Comparison of ENCODE assay signal across 2 cellular contexts in the genomic region with DNA sequence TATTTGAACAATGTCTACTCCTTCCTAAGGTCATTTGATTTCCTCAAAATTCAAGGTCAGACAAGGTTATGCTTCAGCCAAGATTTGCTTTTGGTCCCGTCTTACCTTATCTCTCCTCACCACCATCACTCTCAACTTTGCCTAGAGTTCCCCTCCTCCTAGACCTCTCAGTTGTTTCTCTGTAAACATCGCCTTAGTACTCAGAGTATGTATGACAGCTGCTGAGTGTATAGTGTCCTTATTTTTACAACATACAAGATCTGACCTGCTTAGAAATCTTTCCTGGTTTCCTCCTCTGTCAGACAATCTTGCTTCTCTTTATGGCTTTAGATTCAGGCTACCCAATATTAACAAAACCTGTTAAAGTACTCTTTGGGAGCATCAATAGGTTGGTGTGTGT.
TF ChIP-seq lines count a peak whose summit lies in the region.

No MANE protein-coding gene starts in this region.

TF ChIP-seq in SK-N-SH, 30 proteins besides CTCF, POLR2A, EP300 and RAD21:
- TF ChIP-seq, protein P1, sequence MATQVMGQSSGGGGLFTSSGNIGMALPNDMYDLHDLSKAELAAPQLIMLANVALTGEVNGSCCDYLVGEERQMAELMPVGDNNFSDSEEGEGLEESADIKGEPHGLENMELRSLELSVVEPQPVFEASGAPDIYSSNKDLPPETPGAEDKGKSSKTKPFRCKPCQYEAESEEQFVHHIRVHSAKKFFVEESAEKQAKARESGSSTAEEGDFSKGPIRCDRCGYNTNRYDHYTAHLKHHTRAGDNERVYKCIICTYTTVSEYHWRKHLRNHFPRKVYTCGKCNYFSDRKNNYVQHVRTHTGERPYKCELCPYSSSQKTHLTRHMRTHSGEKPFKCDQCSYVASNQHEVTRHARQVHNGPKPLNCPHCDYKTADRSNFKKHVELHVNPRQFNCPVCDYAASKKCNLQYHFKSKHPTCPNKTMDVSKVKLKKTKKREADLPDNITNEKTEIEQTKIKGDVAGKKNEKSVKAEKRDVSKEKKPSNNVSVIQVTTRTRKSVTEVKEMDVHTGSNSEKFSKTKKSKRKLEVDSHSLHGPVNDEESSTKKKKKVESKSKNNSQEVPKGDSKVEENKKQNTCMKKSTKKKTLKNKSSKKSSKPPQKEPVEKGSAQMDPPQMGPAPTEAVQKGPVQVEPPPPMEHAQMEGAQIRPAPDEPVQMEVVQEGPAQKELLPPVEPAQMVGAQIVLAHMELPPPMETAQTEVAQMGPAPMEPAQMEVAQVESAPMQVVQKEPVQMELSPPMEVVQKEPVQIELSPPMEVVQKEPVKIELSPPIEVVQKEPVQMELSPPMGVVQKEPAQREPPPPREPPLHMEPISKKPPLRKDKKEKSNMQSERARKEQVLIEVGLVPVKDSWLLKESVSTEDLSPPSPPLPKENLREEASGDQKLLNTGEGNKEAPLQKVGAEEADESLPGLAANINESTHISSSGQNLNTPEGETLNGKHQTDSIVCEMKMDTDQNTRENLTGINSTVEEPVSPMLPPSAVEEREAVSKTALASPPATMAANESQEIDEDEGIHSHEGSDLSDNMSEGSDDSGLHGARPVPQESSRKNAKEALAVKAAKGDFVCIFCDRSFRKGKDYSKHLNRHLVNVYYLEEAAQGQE (IDR thresholded peaks at IDR 0.05; ENCODE audit: low read depth, low read length) = no peak
- TF ChIP-seq SIN3A (IDR thresholded peaks at IDR 0.05; ENCODE audit: borderline replicate concordance, low read depth, low read length) (no peak), TEAD4 (IDR thresholded peaks at IDR 0.05; ENCODE audit: borderline replicate concordance, insufficient read depth) (no peak), NFIC (IDR thresholded peaks at IDR 0.05; ENCODE audit: borderline replicate concordance) (no peak), JUND (IDR thresholded peaks at IDR 0.05) (no peak), RFX5 (IDR thresholded peaks at IDR 0.05; ENCODE audit: low read length) (no peak), FOXM1 (IDR thresholded peaks at IDR 0.05; ENCODE audit: low read depth) (no peak), TCF12 (IDR thresholded peaks at IDR 0.05) (no peak), POLR2AphosphoS5 (IDR thresholded peaks at IDR 0.05; ENCODE audit: low read depth, low read length) (no peak), NRF1 (IDR thresholded peaks at IDR 0.05; ENCODE audit: low read depth, low read length) (no peak), MXI1 (IDR thresholded peaks at IDR 0.05; ENCODE audit: low read depth, low read length) (no peak), ELF1 (IDR thresholded peaks at IDR 0.05) (no peak), GABPA (IDR thresholded peaks at IDR 0.05; ENCODE audit: low read depth) (no peak), TAF1 (IDR thresholded peaks at IDR 0.05; ENCODE audit: borderline replicate concordance, low read depth, low read length) (no peak), EZH2phosphoT487 (IDR thresholded peaks at IDR 0.05; ENCODE audit: borderline replicate concordance, low read depth) (no peak), FOSL2 (IDR thresholded peaks at IDR 0.05; ENCODE audit: borderline replicate concordance, low read depth) (no peak), RCOR1 (IDR thresholded peaks at IDR 0.05; ENCODE audit: low read length) (no peak)
- TF ChIP-seq, protein P2, sequence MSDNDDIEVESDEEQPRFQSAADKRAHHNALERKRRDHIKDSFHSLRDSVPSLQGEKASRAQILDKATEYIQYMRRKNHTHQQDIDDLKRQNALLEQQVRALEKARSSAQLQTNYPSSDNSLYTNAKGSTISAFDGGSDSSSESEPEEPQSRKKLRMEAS (IDR thresholded peaks at IDR 0.05; ENCODE audit: low read depth) = no peak
- TF ChIP-seq, protein P3, sequence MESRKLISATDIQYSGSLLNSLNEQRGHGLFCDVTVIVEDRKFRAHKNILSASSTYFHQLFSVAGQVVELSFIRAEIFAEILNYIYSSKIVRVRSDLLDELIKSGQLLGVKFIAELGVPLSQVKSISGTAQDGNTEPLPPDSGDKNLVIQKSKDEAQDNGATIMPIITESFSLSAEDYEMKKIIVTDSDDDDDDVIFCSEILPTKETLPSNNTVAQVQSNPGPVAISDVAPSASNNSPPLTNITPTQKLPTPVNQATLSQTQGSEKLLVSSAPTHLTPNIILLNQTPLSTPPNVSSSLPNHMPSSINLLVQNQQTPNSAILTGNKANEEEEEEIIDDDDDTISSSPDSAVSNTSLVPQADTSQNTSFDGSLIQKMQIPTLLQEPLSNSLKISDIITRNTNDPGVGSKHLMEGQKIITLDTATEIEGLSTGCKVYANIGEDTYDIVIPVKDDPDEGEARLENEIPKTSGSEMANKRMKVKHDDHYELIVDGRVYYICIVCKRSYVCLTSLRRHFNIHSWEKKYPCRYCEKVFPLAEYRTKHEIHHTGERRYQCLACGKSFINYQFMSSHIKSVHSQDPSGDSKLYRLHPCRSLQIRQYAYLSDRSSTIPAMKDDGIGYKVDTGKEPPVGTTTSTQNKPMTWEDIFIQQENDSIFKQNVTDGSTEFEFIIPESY (IDR thresholded peaks at IDR 0.05; ENCODE audit: borderline replicate concordance, low read depth) = no peak
- TF ChIP-seq, protein P4, sequence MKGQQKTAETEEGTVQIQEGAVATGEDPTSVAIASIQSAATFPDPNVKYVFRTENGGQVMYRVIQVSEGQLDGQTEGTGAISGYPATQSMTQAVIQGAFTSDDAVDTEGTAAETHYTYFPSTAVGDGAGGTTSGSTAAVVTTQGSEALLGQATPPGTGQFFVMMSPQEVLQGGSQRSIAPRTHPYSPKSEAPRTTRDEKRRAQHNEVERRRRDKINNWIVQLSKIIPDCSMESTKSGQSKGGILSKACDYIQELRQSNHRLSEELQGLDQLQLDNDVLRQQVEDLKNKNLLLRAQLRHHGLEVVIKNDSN (IDR thresholded peaks at IDR 0.05; ENCODE audit: borderline replicate concordance, low read depth) = no peak

TF ChIP-seq in SK-N-SH treated with all-trans-retinoic acid at 6 μM for 48 hours, 23 proteins besides CTCF, POLR2A, EP300 and RAD21 (continued from another document):
- TF ChIP-seq, protein P5, sequence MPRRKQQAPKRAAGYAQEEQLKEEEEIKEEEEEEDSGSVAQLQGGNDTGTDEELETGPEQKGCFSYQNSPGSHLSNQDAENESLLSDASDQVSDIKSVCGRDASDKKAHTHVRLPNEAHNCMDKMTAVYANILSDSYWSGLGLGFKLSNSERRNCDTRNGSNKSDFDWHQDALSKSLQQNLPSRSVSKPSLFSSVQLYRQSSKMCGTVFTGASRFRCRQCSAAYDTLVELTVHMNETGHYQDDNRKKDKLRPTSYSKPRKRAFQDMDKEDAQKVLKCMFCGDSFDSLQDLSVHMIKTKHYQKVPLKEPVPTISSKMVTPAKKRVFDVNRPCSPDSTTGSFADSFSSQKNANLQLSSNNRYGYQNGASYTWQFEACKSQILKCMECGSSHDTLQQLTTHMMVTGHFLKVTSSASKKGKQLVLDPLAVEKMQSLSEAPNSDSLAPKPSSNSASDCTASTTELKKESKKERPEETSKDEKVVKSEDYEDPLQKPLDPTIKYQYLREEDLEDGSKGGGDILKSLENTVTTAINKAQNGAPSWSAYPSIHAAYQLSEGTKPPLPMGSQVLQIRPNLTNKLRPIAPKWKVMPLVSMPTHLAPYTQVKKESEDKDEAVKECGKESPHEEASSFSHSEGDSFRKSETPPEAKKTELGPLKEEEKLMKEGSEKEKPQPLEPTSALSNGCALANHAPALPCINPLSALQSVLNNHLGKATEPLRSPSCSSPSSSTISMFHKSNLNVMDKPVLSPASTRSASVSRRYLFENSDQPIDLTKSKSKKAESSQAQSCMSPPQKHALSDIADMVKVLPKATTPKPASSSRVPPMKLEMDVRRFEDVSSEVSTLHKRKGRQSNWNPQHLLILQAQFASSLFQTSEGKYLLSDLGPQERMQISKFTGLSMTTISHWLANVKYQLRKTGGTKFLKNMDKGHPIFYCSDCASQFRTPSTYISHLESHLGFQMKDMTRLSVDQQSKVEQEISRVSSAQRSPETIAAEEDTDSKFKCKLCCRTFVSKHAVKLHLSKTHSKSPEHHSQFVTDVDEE (CRISPR knock-in tag; IDR thresholded peaks at IDR 0.05) = no peak
- TF ChIP-seq ZC3H10 (CRISPR knock-in tag; IDR thresholded peaks at IDR 0.05) = no peak
- no peak for TF ChIP-seq ARNTL (CRISPR knock-in tag; IDR thresholded peaks at IDR 0.05; ENCODE audit: borderline replicate concordance, low read depth)
- no peak for TF ChIP-seq ZNF565 (CRISPR knock-in tag; conservative IDR thresholded peaks at IDR 0.05; ENCODE audit: low read depth)
- TF ChIP-seq TOX (CRISPR knock-in tag; IDR thresholded peaks at IDR 0.05; ENCODE audit: borderline replicate concordance) = no peak
- TF ChIP-seq BACH2 (CRISPR knock-in tag; IDR thresholded peaks at IDR 0.05; ENCODE audit: borderline replicate concordance) = no peak
- no peak for TF ChIP-seq ZFP30 (CRISPR knock-in tag; IDR thresholded peaks at IDR 0.05)
- TF ChIP-seq, protein P6, sequence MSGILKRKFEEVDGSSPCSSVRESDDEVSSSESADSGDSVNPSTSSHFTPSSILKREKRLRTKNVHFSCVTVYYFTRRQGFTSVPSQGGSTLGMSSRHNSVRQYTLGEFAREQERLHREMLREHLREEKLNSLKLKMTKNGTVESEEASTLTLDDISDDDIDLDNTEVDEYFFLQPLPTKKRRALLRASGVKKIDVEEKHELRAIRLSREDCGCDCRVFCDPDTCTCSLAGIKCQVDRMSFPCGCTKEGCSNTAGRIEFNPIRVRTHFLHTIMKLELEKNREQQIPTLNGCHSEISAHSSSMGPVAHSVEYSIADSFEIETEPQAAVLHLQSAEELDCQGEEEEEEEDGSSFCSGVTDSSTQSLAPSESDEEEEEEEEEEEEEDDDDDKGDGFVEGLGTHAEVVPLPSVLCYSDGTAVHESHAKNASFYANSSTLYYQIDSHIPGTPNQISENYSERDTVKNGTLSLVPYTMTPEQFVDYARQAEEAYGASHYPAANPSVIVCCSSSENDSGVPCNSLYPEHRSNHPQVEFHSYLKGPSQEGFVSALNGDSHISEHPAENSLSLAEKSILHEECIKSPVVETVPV (CRISPR knock-in tag; IDR thresholded peaks at IDR 0.05) = no peak
- no peak for TF ChIP-seq CSDC2 (CRISPR knock-in tag; IDR thresholded peaks at IDR 0.05)
- no peak for TF ChIP-seq ISL1 (CRISPR knock-in tag; IDR thresholded peaks at IDR 0.05)
TF ChIP-seq in SK-N-SH treated with all-trans-retinoic acid at 6 μM for 48 hours: peak in this region for 0.
